Comparison of ENCODE assay signal across 1 cellular context in the genomic region with DNA sequence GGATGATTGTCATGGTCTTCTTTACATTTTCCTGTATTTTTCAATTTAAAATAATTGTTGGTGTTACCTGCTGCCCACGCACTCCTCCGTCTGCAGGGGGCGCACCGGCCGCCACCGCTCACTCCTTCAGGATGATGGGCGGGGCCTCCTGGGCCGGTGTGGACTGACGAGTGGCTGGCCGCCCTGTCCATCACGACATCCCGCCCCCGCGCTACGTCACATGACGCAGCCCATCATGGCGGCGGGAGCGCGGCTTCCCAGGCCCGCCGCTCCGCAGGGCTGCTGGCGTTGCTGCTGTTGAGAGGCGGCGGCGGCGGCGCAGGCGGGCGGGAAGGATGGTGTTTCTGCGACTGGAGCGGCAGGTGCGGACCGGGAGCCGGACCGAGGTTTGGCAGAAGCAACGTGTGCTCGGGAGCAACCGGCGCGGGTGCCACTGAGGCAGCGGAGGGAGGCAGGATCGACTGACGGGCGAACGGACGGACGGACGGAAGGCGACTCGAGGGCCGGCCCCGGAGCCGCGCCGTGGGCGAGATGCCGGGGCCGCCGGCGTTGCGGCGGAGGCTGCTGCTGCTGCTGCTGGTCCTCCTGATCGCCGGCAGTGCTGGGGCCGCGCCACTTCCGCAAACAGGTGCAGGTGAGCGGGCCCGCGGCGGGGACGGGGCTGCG.
TF ChIP-seq lines count a peak whose summit lies in the region.

A gene (plus strand): TSS at position 216 of the 666 bp plus-strand sequence. CDS start 316 bp downstream, at position 532.

TF ChIP-seq in HCT116, 20 proteins besides CTCF, POLR2A, EP300 and RAD21 (continued from another document):
- peak; percentile 98 for TF ChIP-seq YY1 (IDR thresholded peaks at IDR 0.05; ENCODE audit: extremely low read depth, insufficient replicate concordance, low read depth, low read length)
- TF ChIP-seq, protein P1, sequence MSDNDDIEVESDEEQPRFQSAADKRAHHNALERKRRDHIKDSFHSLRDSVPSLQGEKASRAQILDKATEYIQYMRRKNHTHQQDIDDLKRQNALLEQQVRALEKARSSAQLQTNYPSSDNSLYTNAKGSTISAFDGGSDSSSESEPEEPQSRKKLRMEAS (IDR thresholded peaks at IDR 0.05) = peak; percentile 65
- TF ChIP-seq, protein P2, sequence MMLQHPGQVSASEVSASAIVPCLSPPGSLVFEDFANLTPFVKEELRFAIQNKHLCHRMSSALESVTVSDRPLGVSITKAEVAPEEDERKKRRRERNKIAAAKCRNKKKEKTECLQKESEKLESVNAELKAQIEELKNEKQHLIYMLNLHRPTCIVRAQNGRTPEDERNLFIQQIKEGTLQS (IDR thresholded peaks at IDR 0.05) = no peak
